ENCODE assay signal across 22 cellular contexts in genomic region chr1:218817747-218818146, GRCh38.
DNase-seq lines count a peak whose midpoint lies in the region; ATAC-seq and TF ChIP-seq lines count a peak whose summit lies in the region.
"Had no signal": no experiment of that assay in that cellular context is flagged by ENCODE, and none has a peak within 500 bp of the region (broad histone marks: within the 10 kb centered on the region; RNA-seq: fewer than 3 reads in every experiment).

No MANE protein-coding gene starts in this region.

- no peak for TF ChIP-seq CTCF in Panc1 (IDR thresholded peaks at IDR 0.05)
- TF ChIP-seq CTCF in fibroblast of villous mesenchyme (IDR thresholded peaks at IDR 0.05; ENCODE audit: insufficient read depth, low read depth, low read length), result no peak
- TF ChIP-seq CTCF in nephron (IDR thresholded peaks at IDR 0.05; ENCODE audit: unreplicated experiment in 3 of 3), result no peak
- TF ChIP-seq CTCF in vagina (IDR thresholded peaks at IDR 0.05), result no peak

- ATAC-seq in Panc1 (peak; percentile 65; the same call in 1 of the 2 replicates), GM18870 (IDR thresholded peaks at IDR 0.05; ENCODE audit: unreplicated experiment) (no peak)

- H3K36me3 Mint-ChIP-seq in nephron (ENCODE audit: low read depth), result no peaks in the 10 kb centered on the region
- H3K36me3 Mint-ChIP-seq: activated CD4-positive, alpha-beta memory T cell treated with anti-CD3 and anti-CD28 coated beads for 36 hours had no signal

- no TSS peak for BruUV-seq in Panc1 (replicated peaks; lab: Mats Ljungman, UMichigan)

- peak overlapping the region; percentile 17 to 79 (median 75) for H3K27ac Mint-ChIP-seq in nephron
- H3K27ac Mint-ChIP-seq: activated CD4-positive, alpha-beta memory T cell treated with anti-CD3 and anti-CD28 coated beads for 36 hours; B cell had no signal

- CTCF ChIA-PET in Panc1 (lab: Charles Lee), result interaction anchor here (0.6 kb wide), 1 partner anchor 22 kb away, joined by 3 read pairs; no protein-coding TSS in a partner anchor

- no peak overlapping the region for H3K27ac ChIP-seq in Panc1 (ENCODE audit: low read length)
- H3K27ac ChIP-seq in vagina, result peak overlapping the region; percentile 35
- H3K27ac ChIP-seq: VCaP had no signal

- H3K36me3 ChIP-seq in Panc1 (ENCODE audit: control insufficient read depth, insufficient read depth, low read length) (no peaks in the 10 kb centered on the region), vagina (no peaks in the 10 kb centered on the region)
- H3K36me3 ChIP-seq: tibial nerve had no signal

- intact Hi-C loops in Panc1 (cut with micrococcal nuclease; ENCODE audit: unreplicated experiment) (no loop called here), vagina (cut with DNase I) (no loop called here)

- H3K4me1 Mint-ChIP-seq in nephron, result peaks cover 17% of the 10 kb centered on the region
- H3K4me1 Mint-ChIP-seq: B cell had no signal

- H3K27me3 Mint-ChIP-seq in nephron (ENCODE audit: low read depth), result no peaks in the 10 kb centered on the region
- H3K27me3 Mint-ChIP-seq: activated CD4-positive, alpha-beta memory T cell treated with anti-CD3 and anti-CD28 coated beads for 36 hours; B cell had no signal

- H3K9me3 Mint-ChIP-seq in nephron, result no peaks in the 10 kb centered on the region
- H3K9me3 Mint-ChIP-seq: activated CD4-positive, alpha-beta memory T cell treated with anti-CD3 and anti-CD28 coated beads for 36 hours had no signal

- no peak overlapping the region for H3K4me3 Mint-ChIP-seq in nephron
- H3K4me3 Mint-ChIP-seq: activated CD4-positive, alpha-beta memory T cell treated with anti-CD3 and anti-CD28 coated beads for 36 hours; B cell had no signal

- in situ Hi-C loops in Panc1 (cut with HindIII; ENCODE audit: low pct_unique_long_range_greater_than_20kb, low sequenced_read_pairs), result no loop called here

- no peak overlapping the region for H3K4me3 ChIP-seq in Panc1 (ENCODE audit: low read depth in 2 of 2, low read length in 2 of 2)
- H3K4me3 ChIP-seq in fibroblast of villous mesenchyme (ENCODE audit: low read depth, low read length), result no peak overlapping the region
- no peak overlapping the region for H3K4me3 ChIP-seq in vagina
- H3K4me3 ChIP-seq: tibial nerve had no signal

- H3K27me3 ChIP-seq in Panc1 (ENCODE audit: control insufficient read depth, insufficient read depth, low read length), result no peaks in the 10 kb centered on the region
- no peaks in the 10 kb centered on the region for H3K27me3 ChIP-seq in vagina
- H3K27me3 ChIP-seq: tibial nerve had no signal

- H3K9me3 ChIP-seq in Panc1 (ENCODE audit: control insufficient read depth, insufficient read depth, low read depth, low read length), result no peaks in the 10 kb centered on the region
- H3K9me3 ChIP-seq in vagina, result no peaks in the 10 kb centered on the region
- H3K9me3 ChIP-seq: tibial nerve had no signal

- POLR2A ChIA-PET in Panc1 (lab: Charles Lee), result no interaction called here

- DNase-seq in Panc1 (ENCODE audit: low read depth, low spot score) (no peak), fibroblast of villous mesenchyme (ENCODE audit: low read depth) (peak; percentile 37), vagina (ENCODE audit: extremely low spot score in 2 of 2) (peak in 1 of 2 donors; percentile 88), kidney tubule cell (ENCODE audit: low spot score) (no peak), HuH-7 (ENCODE audit: low spot score) (no peak)
- DNase-seq: activated CD4-positive, alpha-beta memory T cell treated with anti-CD3 and anti-CD28 coated beads for 36 hours; activated T-cell treated with anti-CD3 and anti-CD28 coated beads for 4 hours; amniotic stem cell; cerebellar nuclear complex; COR-L47; effector memory CD4-positive, alpha-beta T cell; hippocampal formation; NCI-H1105; NCI-H510A; SHP77 treated with DMSO at 0.1 percent for 48 hours; stimulated activated naive CD4-positive, alpha-beta T cell; T-helper 2 cell had no signal

- H3K4me1 ChIP-seq in Panc1 (ENCODE audit: control insufficient read depth, insufficient read depth, low read length), result no peaks in the 10 kb centered on the region
- H3K4me1 ChIP-seq in vagina, result peaks cover 6% of the 10 kb centered on the region

- no peak for TF ChIP-seq POLR2A in vagina (IDR thresholded peaks at IDR 0.05)
